Comparison of ENCODE assay signal across 1 cellular context in genomic region chr15:40739042-40739441, GRCh38.
TF ChIP-seq lines count a peak whose summit lies in the region.

No MANE protein-coding gene starts in this region.

TF ChIP-seq in K562, 482 proteins besides CTCF, POLR2A, EP300 and RAD21:
- TF ChIP-seq POLR2AphosphoS5 (IDR thresholded peaks at IDR 0.05; ENCODE audit: control insufficient read depth, insufficient read depth, low read depth, low read length) (peak; percentile 11; the same call in 1 of the 2 replicates), ZC3H4 (CRISPR knock-in tag; IDR thresholded peaks at IDR 0.05; ENCODE audit: borderline replicate concordance) (no peak), NCOA1 (IDR thresholded peaks at IDR 0.05; ENCODE audit: low read depth) (no peak), USF1 (CRISPR knock-in tag; IDR thresholded peaks at IDR 0.05) (no peak), ZNF277 (CRISPR knock-in tag; IDR thresholded peaks at IDR 0.05; ENCODE audit: borderline replicate concordance) (no peak), MEIS2 (IDR thresholded peaks at IDR 0.05; ENCODE audit: partially characterized antibody) (no peak), ZNF75A (CRISPR knock-in tag; IDR thresholded peaks at IDR 0.05) (no peak)
